In the genomic region with DNA sequence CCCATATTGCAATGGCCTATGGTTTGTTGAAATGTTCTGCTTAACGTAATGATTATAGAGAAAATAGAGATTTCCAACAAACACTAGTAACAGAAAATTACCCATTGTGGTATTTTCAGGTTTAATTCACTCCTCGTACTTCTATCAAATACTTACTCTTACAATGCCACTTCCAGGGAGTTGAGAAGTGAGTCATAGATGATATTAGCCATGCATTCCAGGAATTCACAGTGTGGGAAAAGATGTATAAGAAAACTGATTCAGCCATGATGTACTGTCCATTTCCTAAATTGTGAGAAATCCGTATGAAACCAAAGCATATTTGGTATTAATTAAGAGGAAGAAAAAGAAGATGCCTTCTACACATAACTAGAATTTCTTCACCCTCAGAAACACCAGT, we compare ENCODE assay signal across 26 cellular contexts.
A peak's percentile ranks its signal among the peaks of the same experiment; 100 is the strongest.
DNase-seq lines count a peak whose midpoint lies in the region; ATAC-seq and TF ChIP-seq lines count a peak whose summit lies in the region.
"Had no signal": no experiment of that assay in that cellular context is flagged by ENCODE, and none has a peak within 500 bp of the region (broad histone marks: within the 10 kb centered on the region; RNA-seq: fewer than 3 reads in every experiment).

No MANE protein-coding gene starts in this region.

- in situ Hi-C loops in Caki2 (cut with HindIII; ENCODE audit: low pct_unique_long_range_greater_than_20kb, low sequenced_read_pairs): no loop called here

- no peak overlapping the region for H3K4me3 ChIP-seq in epithelial cell of proximal tubule (ENCODE audit: low read depth, low read length)
- no peak overlapping the region for H3K4me3 ChIP-seq in neuron (ENCODE audit: low read length)
- H3K4me3 ChIP-seq in left ventricle myocardium inferior: no peak overlapping the region
- H3K4me3 ChIP-seq: adrenal gland, lung, Peyer's patch, right lobe of liver had no signal

- peak; percentile 13 for DNase-seq in Caki2 (ENCODE audit: low read depth)
- DNase-seq in RKO (ENCODE audit: low spot score): peak; percentile 40
- peak; percentile 4 for DNase-seq in epithelial cell of proximal tubule (ENCODE audit: low read depth)
- DNase-seq in left ventricle myocardium inferior: no peak
- DNase-seq in NCI-H2171 treated with DMSO at 0.1 percent for 48 hours (lab: John Stamatoyannopoulos, UW): no peak
- DNase-seq: activated CD8-positive, alpha-beta T cell treated with anti-CD3 and anti-CD28 coated beads, Interleukin-2, amount 10 ng/mL, durations not matched to agents 7 days and 5 days; activated T-cell treated with anti-CD3 and anti-CD28 coated beads, Interleukin-2, amount 50 U/mL, for 1 hour; adrenal gland; C1 segment of cervical spinal cord; caudate nucleus; dermis blood vessel endothelial cell; foreskin fibroblast; GOT3; IMR-90; NCI-H1105 treated with DMSO at 0.1 percent for 48 hours; NCI-H2081 treated with DMSO at 0.1 percent for 48 hours; NCI-H510A treated with DMSO at 0.1 percent for 48 hours; NK-92 treated with Interleukin-12 subunit alpha and Interleukin-12 subunit beta, amount 100 ng/mL, for 24 hours; Peyer's patch; right lobe of liver; stimulated activated CD4-positive, alpha-beta T cell treated with anti-CD3 and anti-CD28 coated beads, Interleukin-15, amount 100 ng/mL, for 24 hours had no signal

- H2AFZ ChIP-seq in neuron (ENCODE audit: low read depth, low read length): peak overlapping the region; percentile 9

- no peak for ATAC-seq in HG03139 (IDR thresholded peaks at IDR 0.05; ENCODE audit: unreplicated experiment)
- ATAC-seq in HG03521 (IDR thresholded peaks at IDR 0.05; ENCODE audit: unreplicated experiment): no peak
- ATAC-seq: activated CD8-positive, alpha-beta T cell treated with anti-CD3 and anti-CD28 coated beads, Interleukin-2, amount 10 ng/mL, durations not matched to agents 7 days and 5 days; right lobe of liver had no signal

- peaks cover 14% of the 10 kb centered on the region for H3K4me1 ChIP-seq in neuron (ENCODE audit: insufficient read depth, low read length)
- no peaks in the 10 kb centered on the region for H3K4me1 ChIP-seq in left ventricle myocardium inferior
- H3K4me1 ChIP-seq: adrenal gland, Peyer's patch, right lobe of liver had no signal

- H3K9me3 ChIP-seq in neuron (ENCODE audit: low read length) (no peaks in the 10 kb centered on the region), left ventricle myocardium inferior (replicated peaks) (no peaks in the 10 kb centered on the region)
- H3K9me3 ChIP-seq: Peyer's patch, right lobe of liver had no signal

- intact Hi-C loops in left ventricle myocardium inferior (cut with micrococcal nuclease): no loop called here

- no peaks in the 10 kb centered on the region for H3K36me3 ChIP-seq in neuron (ENCODE audit: insufficient read depth, low read length)
- no peaks in the 10 kb centered on the region for H3K36me3 ChIP-seq in left ventricle myocardium inferior
- H3K36me3 ChIP-seq: adrenal gland, Peyer's patch, right lobe of liver had no signal

- H3K27me3 ChIP-seq in neuron (ENCODE audit: insufficient read depth, low read length) (no peaks in the 10 kb centered on the region), left ventricle myocardium inferior (ENCODE audit: low read depth) (no peaks in the 10 kb centered on the region)
- H3K27me3 ChIP-seq: adrenal gland, Peyer's patch, right lobe of liver had no signal

- TF ChIP-seq CTCF in epithelial cell of proximal tubule (conservative IDR thresholded peaks at IDR 0.05; ENCODE audit: low read depth, low read length) (no peak), left ventricle myocardium inferior (IDR thresholded peaks at IDR 0.05; ENCODE audit: borderline replicate concordance) (no peak)

- no peak overlapping the region for H3K27ac ChIP-seq in left ventricle myocardium inferior (replicated peaks)
- H3K27ac ChIP-seq: adrenal gland, HL-60, Peyer's patch, right lobe of liver had no signal

Comparison
In these comparisons a context has a peak if more than half of its experiments do, and no peak if none do; other contexts are left out.
1. DNase-seq: peak in Caki2 (single experiment), RKO (single experiment) and epithelial cell of proximal tubule (single experiment); none in left ventricle myocardium inferior (single experiment) and NCI-H2171 treated with DMSO at 0.1 percent for 48 hours (single experiment).